Comparison of ENCODE assay signal across 1 cellular context in the genomic region with DNA sequence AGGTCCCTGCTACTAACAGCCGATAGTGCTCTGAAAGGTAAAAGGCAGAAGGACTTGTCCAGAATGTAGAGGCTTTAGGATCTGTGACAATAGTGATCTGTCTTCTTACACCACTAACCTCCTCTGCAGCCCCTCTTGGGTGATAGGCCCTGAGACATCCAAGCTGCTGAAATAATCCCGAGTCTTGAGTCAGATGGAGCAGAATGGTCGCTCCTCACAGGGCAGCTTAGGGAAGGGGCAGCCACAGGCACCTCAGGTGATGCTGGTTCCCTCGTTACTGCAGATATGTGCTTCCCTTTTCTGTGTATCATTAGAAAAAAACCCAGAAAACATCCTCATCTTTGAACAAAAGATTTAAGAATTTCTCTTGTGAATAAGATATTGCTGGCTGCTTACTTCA.
TF ChIP-seq lines count a peak whose summit lies in the region.

No MANE protein-coding gene starts in this region.

TF ChIP-seq in HCT116, 20 proteins besides CTCF, POLR2A, EP300 and RAD21 (continued from another document):
- TF ChIP-seq, protein P1, sequence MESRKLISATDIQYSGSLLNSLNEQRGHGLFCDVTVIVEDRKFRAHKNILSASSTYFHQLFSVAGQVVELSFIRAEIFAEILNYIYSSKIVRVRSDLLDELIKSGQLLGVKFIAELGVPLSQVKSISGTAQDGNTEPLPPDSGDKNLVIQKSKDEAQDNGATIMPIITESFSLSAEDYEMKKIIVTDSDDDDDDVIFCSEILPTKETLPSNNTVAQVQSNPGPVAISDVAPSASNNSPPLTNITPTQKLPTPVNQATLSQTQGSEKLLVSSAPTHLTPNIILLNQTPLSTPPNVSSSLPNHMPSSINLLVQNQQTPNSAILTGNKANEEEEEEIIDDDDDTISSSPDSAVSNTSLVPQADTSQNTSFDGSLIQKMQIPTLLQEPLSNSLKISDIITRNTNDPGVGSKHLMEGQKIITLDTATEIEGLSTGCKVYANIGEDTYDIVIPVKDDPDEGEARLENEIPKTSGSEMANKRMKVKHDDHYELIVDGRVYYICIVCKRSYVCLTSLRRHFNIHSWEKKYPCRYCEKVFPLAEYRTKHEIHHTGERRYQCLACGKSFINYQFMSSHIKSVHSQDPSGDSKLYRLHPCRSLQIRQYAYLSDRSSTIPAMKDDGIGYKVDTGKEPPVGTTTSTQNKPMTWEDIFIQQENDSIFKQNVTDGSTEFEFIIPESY (IDR thresholded peaks at IDR 0.05; ENCODE audit: extremely low read depth, insufficient replicate concordance, low read length), result no peak
- TF ChIP-seq YY1 (IDR thresholded peaks at IDR 0.05; ENCODE audit: extremely low read depth, insufficient replicate concordance, low read depth, low read length), result no peak
- no peak for TF ChIP-seq TCF7L2 (IDR thresholded peaks at IDR 0.05; ENCODE audit: borderline replicate concordance, extremely low read depth, insufficient read depth, insufficient read length)
- no peak for TF ChIP-seq ZFX (IDR thresholded peaks at IDR 0.05)
- TF ChIP-seq CBX3 (IDR thresholded peaks at IDR 0.05; ENCODE audit: low read depth), result no peak
- no peak for TF ChIP-seq CEBPB (IDR thresholded peaks at IDR 0.05; ENCODE audit: low read depth)
- TF ChIP-seq FOSL1 (IDR thresholded peaks at IDR 0.05; ENCODE audit: low read depth), result no peak
- TF ChIP-seq, protein P2, sequence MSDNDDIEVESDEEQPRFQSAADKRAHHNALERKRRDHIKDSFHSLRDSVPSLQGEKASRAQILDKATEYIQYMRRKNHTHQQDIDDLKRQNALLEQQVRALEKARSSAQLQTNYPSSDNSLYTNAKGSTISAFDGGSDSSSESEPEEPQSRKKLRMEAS (IDR thresholded peaks at IDR 0.05), result no peak
- TF ChIP-seq POLR2AphosphoS5 (IDR thresholded peaks at IDR 0.05; ENCODE audit: low read depth, low read length), result no peak
TF ChIP-seq in HCT116: peak in this region for 0.
